ENCODE assay signal across 10 cellular contexts in genomic region chr4:81504112-81504511, GRCh38. TPM values are rescaled to one million over a fixed set of nuclear protein-coding genes. Genes with fewer than 3 reads are reported as not detected.
DNase-seq lines count a peak whose midpoint lies in the region; ATAC-seq and TF ChIP-seq lines count a peak whose summit lies in the region.
"Not testable (repeated sequence)": the region's sequence is repeated elsewhere in the genome, so short reads cannot be mapped to it uniquely, and the experiment has no call there.
"Had no signal": no experiment of that assay in that cellular context is flagged by ENCODE, and none has a peak within 500 bp of the region (broad histone marks: within the 10 kb centered on the region; RNA-seq: fewer than 3 reads in every experiment).

No MANE protein-coding gene starts in this region.

- not testable (repeated sequence) for H3K9me3 Mint-ChIP-seq in CD8-positive, alpha-beta memory T cell; activated naive CD8-positive, alpha-beta T cell (ENCODE audit: low read depth); effector memory CD8-positive, alpha-beta T cell; naive thymus-derived CD8-positive, alpha-beta T cell; stimulated activated memory B cell treated with anti-CD40 and anti-IgM and Interleukin-4, amounts not matched to agents 10 μg/mL and 1 μg/mL and 100 μg/mL, for 72 hours

- H4K20me1 ChIP-seq in OCI-LY1 (ENCODE audit: insufficient read depth, low read length), result not testable (repeated sequence)

- H3K27me3 Mint-ChIP-seq in CD8-positive, alpha-beta memory T cell; activated naive CD8-positive, alpha-beta T cell; effector memory CD8-positive, alpha-beta T cell; naive thymus-derived CD8-positive, alpha-beta T cell; stimulated activated memory B cell treated with anti-CD40 and anti-IgM and Interleukin-4, amounts not matched to agents 10 μg/mL and 1 μg/mL and 100 μg/mL, for 72 hours: not testable (repeated sequence)

- peaks cover 18% of the 10 kb centered on the region for H3K4me1 ChIP-seq in CD8-positive, alpha-beta memory T cell (ENCODE audit: insufficient read depth, low read length)
- H3K4me1 ChIP-seq in OCI-LY1 (ENCODE audit: insufficient read depth, low read length, severe bottlenecking), result peaks cover 83% of the 10 kb centered on the region
- not testable (repeated sequence) for H3K4me1 ChIP-seq in liver (ENCODE audit: control insufficient read depth in 4 of 4, insufficient read depth in 4 of 4, low read length in 3 of 4)

- not testable (repeated sequence) for H3F3A ChIP-seq in OCI-LY1 (ENCODE audit: insufficient read depth, low read length)

- POLR2A ChIA-PET in CD8-positive, alpha-beta memory T cell (lab: Charles Lee), result not testable (repeated sequence)
- POLR2A ChIA-PET in naive thymus-derived CD8-positive, alpha-beta T cell (lab: Charles Lee), result interaction anchor here (1.1 kb wide), 1 partner anchor 33 kb away, joined by 3 read pairs; the partner anchor contains the start of gene RASGEF1B

- H3K9me2 ChIP-seq in OCI-LY1 (ENCODE audit: low read depth, low read length), result not testable (repeated sequence)

- H3K9me3 ChIP-seq in CD8-positive, alpha-beta memory T cell (ENCODE audit: low read length); OCI-LY1 (ENCODE audit: low read length); liver (ENCODE audit: control insufficient read depth in 4 of 4, low read length in 3 of 4): not testable (repeated sequence)

- TF ChIP-seq RAD21 in liver (IDR thresholded peaks at IDR 0.05), result not testable (repeated sequence)

- not testable (repeated sequence) for TF ChIP-seq CTCF in OCI-LY1 (IDR thresholded peaks at IDR 0.05; ENCODE audit: low read length); liver (IDR thresholded peaks at IDR 0.05; ENCODE audit: low read depth, low read length, missing input control)

- WGBS in liver, result 96% methylated on average over 2 of the region's 2 CpGs

- DNase-seq in CD8-positive, alpha-beta memory T cell; effector memory CD8-positive, alpha-beta T cell; naive thymus-derived CD8-positive, alpha-beta T cell: not testable (repeated sequence)

- CTCF ChIA-PET in CD8-positive, alpha-beta memory T cell (lab: Charles Lee), result interaction anchor here (1.0 kb wide), 1 partner anchor 32 kb away, joined by 3 read pairs; the partner anchor contains the start of gene RASGEF1B

- H3K36me3 ChIP-seq in CD8-positive, alpha-beta memory T cell (ENCODE audit: insufficient read depth, low read length); OCI-LY1 (ENCODE audit: insufficient read depth, low read length); liver (ENCODE audit: control insufficient read depth in 4 of 4, insufficient read depth in 3 of 4, low read depth in 1 of 4, low read length in 3 of 4): not testable (repeated sequence)

- H3K4me3 ChIP-seq in CD8-positive, alpha-beta memory T cell (ENCODE audit: low read length); OCI-LY1 (ENCODE audit: low read depth, low read length, poor library complexity, severe bottlenecking); liver (ENCODE audit: low read depth in 1 of 3, low read length in 3 of 3): not testable (repeated sequence)

- H3K36me3 Mint-ChIP-seq in CD8-positive, alpha-beta memory T cell; activated naive CD8-positive, alpha-beta T cell; effector memory CD8-positive, alpha-beta T cell (ENCODE audit: insufficient read depth); naive thymus-derived CD8-positive, alpha-beta T cell; stimulated activated memory B cell treated with anti-CD40 and anti-IgM and Interleukin-4, amounts not matched to agents 10 μg/mL and 1 μg/mL and 100 μg/mL, for 72 hours: not testable (repeated sequence)

- not testable (repeated sequence) for H2AFZ ChIP-seq in OCI-LY1 (ENCODE audit: low read length)

- not testable (repeated sequence) for ATAC-seq in effector memory CD8-positive, alpha-beta T cell (replicated peaks); naive thymus-derived CD8-positive, alpha-beta T cell; stimulated activated memory B cell treated with anti-CD40 and anti-IgM and Interleukin-4, amounts not matched to agents 10 μg/mL and 1 μg/mL and 100 μg/mL, for 72 hours

- H3K4me3 Mint-ChIP-seq in CD8-positive, alpha-beta memory T cell, result peak overlapping the region in 1 of 7 donors; percentile 20
- not testable (repeated sequence) for H3K4me3 Mint-ChIP-seq in activated naive CD8-positive, alpha-beta T cell; effector memory CD8-positive, alpha-beta T cell; stimulated activated memory B cell treated with anti-CD40 and anti-IgM and Interleukin-4, amounts not matched to agents 10 μg/mL and 1 μg/mL and 100 μg/mL, for 72 hours
- H3K4me3 Mint-ChIP-seq in naive thymus-derived CD8-positive, alpha-beta T cell, result peak overlapping the region in 1 of 10 donors; percentile 8

- H3K27ac ChIP-seq in CD8-positive, alpha-beta memory T cell (ENCODE audit: low read depth, low read length), result not testable (repeated sequence)
- H3K27ac ChIP-seq in OCI-LY1 (ENCODE audit: low read depth, low read length, poor library complexity, severe bottlenecking) (peak overlapping the region; percentile 68), liver (ENCODE audit: low read depth in 1 of 2, low read length in 2 of 2) (peak overlapping the region; percentile 14 to 77)

- H3K27me3 ChIP-seq in CD8-positive, alpha-beta memory T cell (ENCODE audit: insufficient read depth, low read length, poor library complexity, severe bottlenecking); OCI-LY1 (ENCODE audit: insufficient read depth, low read length); liver (ENCODE audit: control insufficient read depth in 4 of 4, insufficient read depth in 4 of 4, low read length in 3 of 4): not testable (repeated sequence)

- peak overlapping the region in 5 of 8 donors; percentile 10 to 92 (median 72) for H3K27ac Mint-ChIP-seq in CD8-positive, alpha-beta memory T cell
- H3K27ac Mint-ChIP-seq in activated naive CD8-positive, alpha-beta T cell, result peak overlapping the region; percentile 59
- H3K27ac Mint-ChIP-seq in effector memory CD8-positive, alpha-beta T cell, result peak overlapping the region; percentile 10 to 89
- H3K27ac Mint-ChIP-seq in naive thymus-derived CD8-positive, alpha-beta T cell, result peak overlapping the region in 9 of 10 donors; percentile 37 to 96 (median 87)
- H3K27ac Mint-ChIP-seq in stimulated activated memory B cell treated with anti-CD40 and anti-IgM and Interleukin-4, amounts not matched to agents 10 μg/mL and 1 μg/mL and 100 μg/mL, for 72 hours, result peak overlapping the region; percentile 78

- peaks cover 16 to 31% (median 27%) of the 10 kb centered on the region in 3 donors for H3K4me1 Mint-ChIP-seq in CD8-positive, alpha-beta memory T cell
- peaks cover 51% of the 10 kb centered on the region for H3K4me1 Mint-ChIP-seq in activated naive CD8-positive, alpha-beta T cell (ENCODE audit: low read depth)
- H3K4me1 Mint-ChIP-seq in effector memory CD8-positive, alpha-beta T cell (ENCODE audit: low read depth in 2 of 2), result peaks cover 15 to 20% of the 10 kb centered on the region in 2 donors
- H3K4me1 Mint-ChIP-seq in naive thymus-derived CD8-positive, alpha-beta T cell, result peaks cover 20 to 66% (median 57%) of the 10 kb centered on the region in 4 donors
- H3K4me1 Mint-ChIP-seq in stimulated activated memory B cell treated with anti-CD40 and anti-IgM and Interleukin-4, amounts not matched to agents 10 μg/mL and 1 μg/mL and 100 μg/mL, for 72 hours, result peaks cover 76% of the 10 kb centered on the region

- H3K4me2 ChIP-seq in OCI-LY1 (ENCODE audit: low read length), result not testable (repeated sequence)

- not testable (repeated sequence) for H3K79me2 ChIP-seq in OCI-LY1 (ENCODE audit: insufficient read depth, low read length)

- not testable (repeated sequence) for H3K9ac ChIP-seq in OCI-LY1 (ENCODE audit: low read length); liver (ENCODE audit: low read depth in 1 of 2, low read length in 2 of 2)

RNA-seq across cellular contexts. Expression of gene RASGEF1B, which starts 32.4 kb away (rescaled TPM):
- total RNA-seq in CD8-positive, alpha-beta memory T cell, result 1 to 10 TPM; 4.9 to 5.5 TPM
- 6.1 TPM for polyA plus RNA-seq in CD8-positive, alpha-beta memory T cell
- total RNA-seq in liver, result 10 to 100 TPM in 1 of 2 donors, 1 to 10 TPM in 1; 8.9 to 57.4 TPM
- polyA plus RNA-seq in liver, result 10 to 100 TPM; 12.6 to 51.6 TPM
- 10 to 100 TPM; 13.6 to 14.7 TPM for total RNA-seq in naive thymus-derived CD8-positive, alpha-beta T cell
- polyA plus RNA-seq in naive thymus-derived CD8-positive, alpha-beta T cell, result 10 to 100 TPM in 1 of 3 donors, 1 to 10 TPM in 2; 6.4 to 13.7 (median 8.9) TPM
- total RNA-seq: HT1080, lung microvascular endothelial cell, SJSA1 had no signal
